In the genomic region with DNA sequence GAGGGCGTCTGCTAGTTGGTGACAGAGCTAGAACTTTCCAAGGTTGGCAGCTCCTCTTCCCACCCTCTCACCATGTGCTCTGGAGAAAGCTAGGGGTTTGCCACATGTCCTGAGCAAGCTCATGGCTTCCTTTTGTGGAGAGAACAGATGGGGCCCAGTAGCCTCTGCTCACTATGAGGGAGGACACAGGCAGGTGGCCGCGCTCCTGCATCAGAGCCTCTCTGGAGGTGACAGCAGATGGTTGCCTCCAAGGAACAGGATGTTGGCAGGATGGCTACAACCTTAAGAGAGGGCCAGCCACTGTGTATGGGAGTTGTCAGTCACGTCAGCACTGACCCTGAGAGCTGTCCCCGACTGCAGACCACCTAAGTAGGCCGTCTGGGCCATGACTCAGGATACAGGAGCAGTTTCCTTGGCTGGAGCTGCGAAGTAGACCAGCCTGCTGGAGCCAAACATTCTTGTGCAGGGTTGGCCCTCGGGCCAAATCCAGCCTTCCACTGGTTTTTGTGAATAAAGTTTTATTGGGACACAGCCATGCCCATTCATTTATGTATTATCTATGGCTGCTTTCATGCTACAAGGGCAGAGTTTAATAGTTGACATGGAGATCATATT, we compare ENCODE assay signal across 25 cellular contexts. TPM values are rescaled to one million over a fixed set of nuclear protein-coding genes. Genes with fewer than 3 reads are reported as not detected.
"Had no signal": no experiment of that assay in that cellular context is flagged by ENCODE, and none has a peak within 500 bp of the region (broad histone marks: within the 10 kb centered on the region; RNA-seq: fewer than 3 reads in every experiment).

No MANE protein-coding gene starts in this region.

- H3K27me3 ChIP-seq: MG63 had no signal

- H3K36me3 ChIP-seq: MG63 had no signal

- H3K4me3 ChIP-seq: MG63, SK-N-MC had no signal

- H3K27ac ChIP-seq: SK-N-MC had no signal

- ATAC-seq: activated T-helper 17 cell treated with anti-CD3 and anti-CD28 coated beads, Interleukin-2, amount 50 U/mL, for 72 hours; Panc1; Right ventricle myocardium inferior; T-cell had no signal

- H3K9me3 ChIP-seq: MG63 had no signal

- DNase-seq: activated CD4-positive, alpha-beta memory T cell treated with anti-CD3 and anti-CD28 coated beads, Interleukin-2, amount 10 ng/mL, durations not matched to agents 7 days and 5 days; activated CD4-positive, alpha-beta T cell treated with anti-CD3 and anti-CD28 coated beads, Interleukin-2, amount 10 ng/mL, durations not matched to agents 7 days and 5 days; activated CD4-positive, CD25-positive, alpha-beta regulatory T cell; activated gamma-delta T cell; activated naive CD4-positive, alpha-beta T cell treated with anti-CD3 and anti-CD28 coated beads for 36 hours; activated T-cell treated with anti-CD3 and anti-CD28 coated beads for 4 hours; activated T-cell treated with anti-CD3 and anti-CD28 coated beads, Interleukin-2, amount 50 U/mL, for 48 hours; amygdala; MG63; NCI-H1105 treated with DMSO at 0.1 percent for 48 hours; NCI-H1436 treated with DMSO at 0.1 percent for 48 hours; NCI-H187; NCI-H2081; NCI-H446; NCI-H82; OCI-M1; T-cell; T-helper 2 cell; T1000 had no signal

RNA-seq across cellular contexts. Expression of gene PIWIL3, which starts 59.5 kb away (rescaled TPM):
- total RNA-seq: activated CD4-positive, alpha-beta memory T cell treated with anti-CD3 and anti-CD28 coated beads, Interleukin-2, amount 10 ng/mL, durations not matched to agents 7 days and 5 days; activated CD4-positive, alpha-beta T cell treated with anti-CD3 and anti-CD28 coated beads, Interleukin-2, amount 10 ng/mL, durations not matched to agents 7 days and 5 days; activated CD8-positive, alpha-beta memory T cell treated with anti-CD3 and anti-CD28 coated beads for 36 hours; activated naive CD4-positive, alpha-beta T cell treated with anti-CD3 and anti-CD28 coated beads for 36 hours; activated T-helper 17 cell treated with anti-CD3 and anti-CD28 coated beads, Interleukin-2, amount 50 U/mL, for 72 hours; astrocyte; Right ventricle myocardium inferior; T-cell had no signal
